Comparison of ENCODE assay signal across 8 cellular contexts in the genomic region with DNA sequence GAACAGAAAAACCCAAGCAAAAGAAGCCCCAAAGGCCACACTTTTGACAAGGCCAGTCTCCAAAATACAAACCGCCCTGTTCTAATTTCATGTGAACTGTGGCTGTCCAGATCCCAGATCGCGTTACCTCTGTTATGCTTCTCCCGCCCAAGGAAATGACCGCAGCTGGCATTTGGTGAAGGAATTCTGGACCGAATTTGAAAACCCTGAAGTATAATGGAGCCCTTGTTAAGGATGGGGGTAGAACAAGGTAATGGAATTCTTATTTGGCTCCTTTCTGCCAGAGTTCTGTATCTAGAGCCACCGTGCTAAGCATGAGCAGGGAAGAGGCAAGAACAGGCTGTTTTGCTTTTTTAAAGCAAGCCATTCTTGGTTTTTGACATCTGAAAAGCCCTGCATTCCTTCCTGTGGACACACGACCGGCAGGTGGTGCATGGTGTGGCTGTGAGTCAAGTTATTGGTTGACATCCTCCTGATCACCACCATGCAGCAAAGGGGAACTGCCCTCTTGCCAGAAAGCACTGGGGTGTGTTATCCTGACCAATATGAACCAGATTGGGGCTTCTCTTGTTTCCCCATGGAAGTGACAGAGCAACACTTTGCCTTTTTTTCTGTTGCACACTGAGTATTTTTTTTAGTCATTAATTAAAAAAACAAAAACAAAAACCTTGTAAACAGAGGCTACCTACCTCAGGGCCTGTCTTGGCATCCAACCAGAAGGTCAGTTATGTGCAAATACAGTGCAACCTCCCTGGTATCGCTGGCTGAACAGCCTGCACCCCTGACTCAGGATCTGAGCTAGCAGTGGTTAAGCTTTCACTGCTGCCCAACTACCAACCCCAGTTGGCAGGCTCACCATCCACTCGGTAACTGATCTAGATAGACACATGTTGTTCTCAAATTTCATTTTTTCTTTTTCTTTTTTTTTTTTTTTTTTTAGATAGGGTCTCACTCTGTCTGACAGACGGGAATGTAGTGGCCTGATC. TPM values are rescaled to one million over a fixed set of nuclear protein-coding genes. Genes with fewer than 3 reads are reported as not detected.
DNase-seq lines count a peak whose midpoint lies in the region; ATAC-seq and TF ChIP-seq lines count a peak whose summit lies in the region.

No MANE protein-coding gene starts in this region.

- H3K9me3 ChIP-seq in Panc1 (ENCODE audit: control insufficient read depth, insufficient read depth, low read depth, low read length), result no peaks in the 10 kb centered on the region

- in situ Hi-C loops in Panc1 (cut with HindIII; ENCODE audit: low pct_unique_long_range_greater_than_20kb, low sequenced_read_pairs), result no loop called here

- H3K27me3 ChIP-seq in Panc1 (ENCODE audit: control insufficient read depth, insufficient read depth, low read length), result no peaks in the 10 kb centered on the region

- peak; percentile 5 for DNase-seq in AG10803 (ENCODE audit: low read depth)
- DNase-seq in Panc1 (ENCODE audit: low read depth, low spot score), result peak; percentile 27
- peak; percentile 81 for DNase-seq in iPS-NIHi11 (ENCODE audit: low spot score)

- peaks cover 10% of the 10 kb centered on the region; the same call in 1 of the 2 replicates for H3K4me1 ChIP-seq in Panc1 (ENCODE audit: control insufficient read depth, insufficient read depth, low read length)

- BruUV-seq in Panc1 (replicated peaks; lab: Mats Ljungman, UMichigan), result no TSS peak

- H3K4me3 ChIP-seq in AG10803 (ENCODE audit: low read length) (no peak overlapping the region), Panc1 (ENCODE audit: low read depth in 2 of 2, low read length in 2 of 2) (peak overlapping the region; percentile 1 to 13; a peak in 2 of 4 replicates)

- peak; percentile 77 for ATAC-seq in GM21737 (IDR thresholded peaks at IDR 0.05; ENCODE audit: unreplicated experiment)
- peak; percentile 94 for ATAC-seq in Panc1
- no peak for ATAC-seq in GM18907 (IDR thresholded peaks at IDR 0.05; ENCODE audit: unreplicated experiment)
- no peak for ATAC-seq in GM19455 (IDR thresholded peaks at IDR 0.05; ENCODE audit: unreplicated experiment)
- no peak for ATAC-seq in HG02623 (IDR thresholded peaks at IDR 0.05; ENCODE audit: unreplicated experiment)
- no peak for ATAC-seq in HG03097 (IDR thresholded peaks at IDR 0.05; ENCODE audit: low FRiP score, unreplicated experiment)

- POLR2A ChIA-PET in Panc1 (lab: Charles Lee), result interaction anchor here (1.5 kb wide), 1 partner anchor 83 kb away, joined by 8 read pairs; no protein-coding TSS in a partner anchor

- H3K27ac ChIP-seq in Panc1 (ENCODE audit: low read length), result 0 out of 2 replicates have a peak overlapping the region, but pooled peaks have one; percentile 4

- intact Hi-C loops in Panc1 (cut with micrococcal nuclease; ENCODE audit: unreplicated experiment), result loop anchor here (5.0 kb wide), 1 partner anchor 82 kb away; a partner anchor contains a TSS

- CTCF ChIA-PET in Panc1 (lab: Charles Lee), result interaction anchor here (0.6 to 0.8 kb wide), 2 partner anchors 11 to 82 kb away, joined by 3 to 8 read pairs; no protein-coding TSS in a partner anchor

- TF ChIP-seq CTCF in AG10803 (conservative IDR thresholded peaks at IDR 0.05; ENCODE audit: low read length), result peak; percentile 21; the same call in 1 of the 2 replicates
- TF ChIP-seq CTCF in Panc1 (IDR thresholded peaks at IDR 0.05), result peak; percentile 58; the same call in 1 of the 2 replicates

- no peaks in the 10 kb centered on the region for H3K36me3 ChIP-seq in Panc1 (ENCODE audit: control insufficient read depth, insufficient read depth, low read length)

RNA-seq across cellular contexts. Expression of a gene that starts 14.2 kb away (rescaled TPM):
- not detected for total RNA-seq in Panc1 (2021; ENCODE audit: unreplicated experiment)
- not detected for polyA plus RNA-seq in Panc1 (2012; ENCODE audit: insufficient read length)

RNA-seq across cellular contexts. Expression of a gene that starts 58.6 kb away (rescaled TPM):
- total RNA-seq in Panc1 (2021; ENCODE audit: unreplicated experiment), result 22.8 TPM
- polyA plus RNA-seq in Panc1 (2012; ENCODE audit: insufficient read length), result 5.2 TPM

Comparison
In these comparisons a context has a peak if more than half of its experiments do, and no peak if none do; other contexts are left out.
1. DNase-seq: peak in every context shown above with its lines; median percentile 81 in iPS-NIHi11; 27 in Panc1; 5 in AG10803.
2. ATAC-seq: peak in GM21737 (single experiment) and Panc1 (single experiment); none in GM18907 (single experiment), GM19455 (single experiment), HG02623 (single experiment) and HG03097 (single experiment).